Comparison of ENCODE assay signal across 9 cellular contexts in the genomic region with DNA sequence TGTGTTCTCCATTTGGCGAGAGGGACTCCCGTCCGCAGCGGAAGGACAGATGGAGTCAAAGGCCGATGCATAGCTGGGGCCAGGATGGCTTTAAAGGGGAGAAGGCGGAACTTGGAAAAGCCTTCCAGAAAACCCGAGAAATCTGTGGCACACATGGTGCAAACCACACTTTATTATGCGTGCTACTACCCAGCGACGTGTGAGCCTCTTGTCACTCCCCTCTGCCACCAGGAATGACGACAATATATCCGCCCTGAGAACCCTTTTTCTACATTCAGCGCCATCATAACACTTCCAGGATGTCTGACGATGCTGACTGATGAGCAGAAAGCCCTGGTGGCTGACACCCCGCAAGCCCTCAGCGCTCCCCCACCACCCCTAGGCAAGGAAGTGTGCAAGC. TPM values are rescaled to one million over a fixed set of nuclear protein-coding genes. Genes with fewer than 3 reads are reported as not detected.
A peak's percentile ranks its signal among the peaks of the same experiment; 100 is the strongest.
DNase-seq lines count a peak whose midpoint lies in the region; ATAC-seq and TF ChIP-seq lines count a peak whose summit lies in the region.
"Had no signal": no experiment of that assay in that cellular context is flagged by ENCODE, and none has a peak within 500 bp of the region (broad histone marks: within the 10 kb centered on the region; RNA-seq: fewer than 3 reads in every experiment).

No MANE protein-coding gene starts in this region.

- H3K4me2 ChIP-seq in Karpas-422 (ENCODE audit: low read depth, low read length, poor library complexity, severe bottlenecking): no peak overlapping the region

- peaks cover 12% of the 10 kb centered on the region for H3K27me3 Mint-ChIP-seq in Calu3 (ENCODE audit: unreplicated experiment)

- intact Hi-C loops in Calu3 (cut with micrococcal nuclease; ENCODE audit: unreplicated experiment): no loop called here

- DNase-seq in Calu3 (no peak), coronary artery (ENCODE audit: low spot score) (no peak), Karpas-422 (no peak), A172 (ENCODE audit: low spot score) (no peak), NCI-H1048 (lab: John Stamatoyannopoulos, UW) (no peak)

- no peaks in the 10 kb centered on the region for H3K36me3 ChIP-seq in neuron (ENCODE audit: insufficient read depth, low read length)
- no peaks in the 10 kb centered on the region for H3K36me3 ChIP-seq in Karpas-422 (ENCODE audit: insufficient read depth, low read length)
- H3K36me3 ChIP-seq: transverse colon had no signal

- peaks cover 5% of the 10 kb centered on the region for H3K4me1 ChIP-seq in neuron (ENCODE audit: insufficient read depth, low read length)
- H3K4me1 ChIP-seq in Karpas-422 (ENCODE audit: low read length): no peaks in the 10 kb centered on the region

- H3K9me2 ChIP-seq in Karpas-422 (replicated peaks; ENCODE audit: insufficient read depth, low read length): no peaks in the 10 kb centered on the region

- no peaks in the 10 kb centered on the region for H3K9me3 Mint-ChIP-seq in Calu3 (ENCODE audit: low read depth, unreplicated experiment)

- peak overlapping the region; percentile 70 for H3K4me3 Mint-ChIP-seq in Calu3 (ENCODE audit: low read depth, unreplicated experiment)

- peaks cover 14% of the 10 kb centered on the region for H3K9me3 ChIP-seq in neuron (ENCODE audit: low read length)
- no peaks in the 10 kb centered on the region for H3K9me3 ChIP-seq in Karpas-422 (ENCODE audit: low read length)
- H3K9me3 ChIP-seq: transverse colon had no signal

- peak overlapping the region; percentile 69 for H3K4me3 ChIP-seq in coronary artery
- H3K4me3 ChIP-seq in neuron (ENCODE audit: low read length): peak overlapping the region; percentile 48
- H3K4me3 ChIP-seq in Karpas-422 (ENCODE audit: low read length): no peak overlapping the region

- H3K9ac ChIP-seq in Karpas-422 (ENCODE audit: low read length): no peak overlapping the region

- ATAC-seq in HG02938 (IDR thresholded peaks at IDR 0.05; ENCODE audit: unreplicated experiment): peak; percentile 4
- no peak for ATAC-seq in HG03135 (IDR thresholded peaks at IDR 0.05; ENCODE audit: unreplicated experiment)

- H3K27me3 ChIP-seq in neuron (ENCODE audit: insufficient read depth, low read length) (peaks cover 57% of the 10 kb centered on the region), Karpas-422 (ENCODE audit: low read length) (no peaks in the 10 kb centered on the region)

- no peak overlapping the region for H3K27ac Mint-ChIP-seq in Calu3 (ENCODE audit: unreplicated experiment)

- TF ChIP-seq CTCF in Calu3 (IDR thresholded peaks at IDR 0.05; ENCODE audit: unreplicated experiment) (no peak), coronary artery (IDR thresholded peaks at IDR 0.05) (no peak)

- H4K20me1 ChIP-seq in Karpas-422 (ENCODE audit: insufficient read depth, low read depth, low read length): no peaks in the 10 kb centered on the region

- no TSS peak for BruUV-seq in Calu3 (replicated peaks; lab: Mats Ljungman, UMichigan)

- no peaks in the 10 kb centered on the region for H3K79me2 ChIP-seq in Karpas-422 (ENCODE audit: low read length)

- H3K36me3 Mint-ChIP-seq in Calu3 (ENCODE audit: insufficient read depth, unreplicated experiment): peaks cover 16% of the 10 kb centered on the region

- CTCF ChIA-PET in Calu3 (lab: Charles Lee): no interaction called here

- H3K27ac ChIP-seq in coronary artery (no peak overlapping the region), Karpas-422 (ENCODE audit: low read length) (no peak overlapping the region)

- H3K4me1 Mint-ChIP-seq in Calu3 (ENCODE audit: low read depth, unreplicated experiment): no peaks in the 10 kb centered on the region

- peak overlapping the region; percentile 75 for H2AFZ ChIP-seq in neuron (ENCODE audit: low read depth, low read length)
- H2AFZ ChIP-seq in Karpas-422 (ENCODE audit: low read length): no peak overlapping the region

RNA-seq across cellular contexts. Expression of a gene that starts 0.7 kb away (rescaled TPM):
- 0.07 TPM in 2 replicates for total RNA-seq in Calu3 (2022)
- total RNA-seq in Karpas-422 (2014; rRNA removed; shearing (Covaris generic); ENCODE audit: low replicate concordance): 0.04 TPM in 1 of 2 replicates, not detected in the other
- total RNA-seq in A172 (2014; rRNA removed; shearing (Covaris generic)): not detected in 2 replicates

RNA-seq across cellular contexts. Expression of a gene that starts 57.9 kb away (rescaled TPM):
- total RNA-seq in Calu3 (2022): 63.1 and 72.5 TPM in 2 replicates
- total RNA-seq in Karpas-422 (2014; rRNA removed; shearing (Covaris generic); ENCODE audit: low replicate concordance): 57.9 and 112 TPM in 2 replicates
- total RNA-seq in A172 (2014; rRNA removed; shearing (Covaris generic)): 71.5 and 71.6 TPM in 2 replicates
